ENCODE assay signal across 33 cellular contexts in the genomic region with DNA sequence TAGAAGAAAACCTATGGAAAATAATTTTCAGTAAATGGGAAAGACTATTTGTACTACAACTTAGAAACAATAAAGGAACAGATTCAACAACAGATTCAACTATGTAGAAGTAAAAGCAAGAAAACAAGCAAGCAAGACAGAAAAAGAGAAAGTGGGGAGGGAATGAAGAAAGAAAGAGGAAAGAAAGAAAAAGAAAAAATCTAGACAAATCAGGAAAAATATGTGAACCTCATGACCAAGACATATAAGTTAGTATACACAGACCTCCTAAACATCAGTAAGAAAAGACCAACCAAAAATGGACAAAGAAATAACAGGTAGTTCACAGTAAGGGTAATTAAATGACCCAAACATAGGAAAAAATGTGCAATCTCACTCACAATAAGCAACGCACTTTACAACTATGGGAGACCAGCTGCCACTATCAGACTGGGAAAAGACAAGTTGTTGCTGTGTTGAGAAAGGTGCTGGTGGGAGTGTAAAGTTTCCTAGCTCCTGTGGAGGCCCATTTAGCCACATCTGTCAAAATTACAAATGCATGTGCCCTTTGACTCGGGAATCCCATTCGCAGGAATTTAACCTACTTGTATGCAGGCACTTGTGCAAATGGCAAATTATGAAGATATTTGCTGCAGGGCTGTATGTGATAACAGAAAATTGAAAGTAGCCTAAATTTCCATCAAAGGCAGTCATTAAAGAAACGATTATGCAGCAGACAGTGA.
"Had no signal": no experiment of that assay in that cellular context is flagged by ENCODE, and none has a peak within 500 bp of the region (broad histone marks: within the 10 kb centered on the region; RNA-seq: fewer than 3 reads in every experiment).

No MANE protein-coding gene starts in this region.

- DNase-seq: activated CD4-positive, alpha-beta T cell treated with anti-CD3 and anti-CD28 coated beads for 1 hour; activated CD4-positive, alpha-beta T cell treated with anti-CD3 and anti-CD28 coated beads for 48 hours; activated CD4-positive, alpha-beta T cell treated with anti-CD3 and anti-CD28 coated beads, Interleukin-2, amount 50 U/mL, for 48 hours; activated CD4-positive, CD25-positive, alpha-beta regulatory T cell; activated CD8-positive, alpha-beta T cell treated with anti-CD3 and anti-CD28 coated beads, Interleukin-2, amount 10 ng/mL, durations not matched to agents 7 days and 5 days; activated gamma-delta T cell; activated naive CD4-positive, alpha-beta T cell treated with Interleukin-2 at 50 U/mL for 16 hours; activated naive CD8-positive, alpha-beta T cell treated with anti-CD3 and anti-CD28 coated beads, Interleukin-2, amount 10 ng/mL, durations not matched to agents 7 days and 5 days; activated T-cell treated with anti-CD3 and anti-CD28 coated beads, Interleukin-2, amount 50 U/mL, for 24 hours; amygdala; Kasumi-1; MM.1S; MV-4-11; NCI-H1092; NCI-H1436 treated with DMSO at 0.1 percent for 48 hours; NCI-H1694 treated with DMSO at 0.1 percent for 48 hours; NCI-H2029; NCI-H345; NCI-H524 treated with DMSO at 0.1 percent for 48 hours; NCI-H748 treated with DMSO at 0.1 percent for 48 hours; NK-92 treated with Interleukin-12 subunit alpha and Interleukin-12 subunit beta, amount 100 ng/mL, for 24 hours; PC-3; Peyer's patch; SIG-M5; T-cell; T-helper 2 cell; T-helper 9 cell had no signal

- H3K27ac Mint-ChIP-seq: activated CD8-positive, alpha-beta T cell treated with anti-CD3 and anti-CD28 coated beads, Interleukin-2, amount 10 ng/mL, durations not matched to agents 7 days and 5 days; activated naive CD4-positive, alpha-beta T cell treated with anti-CD3 and anti-CD28 coated beads, Interleukin-2, amount 50 U/mL, for 24 hours; activated naive CD8-positive, alpha-beta T cell treated with anti-CD3 and anti-CD28 coated beads, Interleukin-2, amount 10 ng/mL, durations not matched to agents 7 days and 5 days; activated T-cell treated with anti-CD3 and anti-CD28 coated beads, Interleukin-2, amount 50 U/mL, for 24 hours; activated T-helper 2 cell treated with anti-CD3 and anti-CD28 coated beads, Interferon-gamma antibody, Interleukin-2, Interleukin-4, amounts not matched to agents 10 μg/mL and 5 μg/mL and 100 μg/mL, durations not matched to agents 14 hours and 24 hours and 36 hours; T-cell had no signal

- ATAC-seq: activated CD8-positive, alpha-beta T cell treated with anti-CD3 and anti-CD28 coated beads, Interleukin-2, amount 10 ng/mL, durations not matched to agents 7 days and 5 days; PC-3; Right ventricle myocardium inferior; SK-N-SH treated with all-trans-retinoic acid at 6 μM for 48 hours; T-cell had no signal

- H3K9me3 ChIP-seq: ascending aorta, Peyer's patch had no signal

- H3K4me3 Mint-ChIP-seq: activated CD8-positive, alpha-beta T cell treated with anti-CD3 and anti-CD28 coated beads, Interleukin-2, amount 10 ng/mL, durations not matched to agents 7 days and 5 days; activated naive CD4-positive, alpha-beta T cell treated with anti-CD3 and anti-CD28 coated beads, Interleukin-2, amount 50 U/mL, for 24 hours; activated naive CD8-positive, alpha-beta T cell treated with anti-CD3 and anti-CD28 coated beads, Interleukin-2, amount 10 ng/mL, durations not matched to agents 7 days and 5 days; activated T-cell treated with anti-CD3 and anti-CD28 coated beads, Interleukin-2, amount 50 U/mL, for 24 hours; T-cell had no signal

- H3K36me3 Mint-ChIP-seq: activated naive CD4-positive, alpha-beta T cell treated with anti-CD3 and anti-CD28 coated beads, Interleukin-2, amount 50 U/mL, for 24 hours; activated naive CD8-positive, alpha-beta T cell treated with anti-CD3 and anti-CD28 coated beads, Interleukin-2, amount 10 ng/mL, durations not matched to agents 7 days and 5 days; T-cell had no signal

- H3K36me3 ChIP-seq: ascending aorta, cardiac muscle cell, Peyer's patch had no signal

- H3K4me1 Mint-ChIP-seq: activated naive CD4-positive, alpha-beta T cell treated with anti-CD3 and anti-CD28 coated beads, Interleukin-2, amount 50 U/mL, for 24 hours; activated naive CD8-positive, alpha-beta T cell treated with anti-CD3 and anti-CD28 coated beads, Interleukin-2, amount 10 ng/mL, durations not matched to agents 7 days and 5 days; T-cell had no signal

- H3K4me3 ChIP-seq: ascending aorta, cardiac muscle cell, Peyer's patch had no signal

- H3K27me3 ChIP-seq: ascending aorta, cardiac muscle cell, Peyer's patch had no signal

- H3K4me1 ChIP-seq: ascending aorta, Peyer's patch had no signal

- H3K9me3 Mint-ChIP-seq: activated naive CD4-positive, alpha-beta T cell treated with anti-CD3 and anti-CD28 coated beads, Interleukin-2, amount 50 U/mL, for 24 hours; activated naive CD8-positive, alpha-beta T cell treated with anti-CD3 and anti-CD28 coated beads, Interleukin-2, amount 10 ng/mL, durations not matched to agents 7 days and 5 days; activated T-cell treated with anti-CD3 and anti-CD28 coated beads, Interleukin-2, amount 50 U/mL, for 24 hours; activated T-helper 2 cell treated with anti-CD3 and anti-CD28 coated beads, Interferon-gamma antibody, Interleukin-2, Interleukin-4, amounts not matched to agents 10 μg/mL and 5 μg/mL and 100 μg/mL, durations not matched to agents 14 hours and 24 hours and 36 hours; T-cell had no signal
